Comparison of ENCODE assay signal across 17 cellular contexts in the genomic region with DNA sequence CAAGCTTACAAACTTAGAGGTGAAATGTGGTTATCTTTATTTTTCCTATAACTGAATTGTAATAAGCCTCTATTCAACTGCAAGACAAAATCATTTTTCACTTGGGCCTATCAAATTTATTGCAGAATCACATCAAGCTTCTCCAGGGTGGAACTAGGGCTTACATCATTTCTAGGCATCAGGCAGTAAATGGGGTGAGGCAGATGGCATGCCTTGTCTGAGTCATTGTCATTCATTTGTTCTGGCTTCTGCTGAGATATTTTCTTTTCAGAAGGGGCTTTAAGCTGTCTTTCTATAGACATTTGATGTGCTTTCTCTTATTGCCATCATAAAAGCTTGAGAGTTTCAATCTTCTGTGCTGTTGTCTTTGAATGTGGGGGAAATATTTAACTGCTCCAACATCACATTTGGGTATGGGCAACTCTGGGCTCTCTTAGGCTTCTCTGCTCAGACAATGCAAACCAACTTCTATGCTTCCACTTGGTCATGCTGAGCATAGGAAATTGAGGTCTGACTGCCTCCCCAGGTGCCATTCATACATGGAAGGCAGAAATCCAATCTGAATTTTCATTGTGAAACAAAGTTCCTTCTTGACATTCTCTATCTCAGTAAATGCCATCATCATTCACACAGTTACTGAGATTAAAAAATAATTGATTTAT.
DNase-seq lines count a peak whose midpoint lies in the region; ATAC-seq, FAIRE-seq and TF ChIP-seq lines count a peak whose summit lies in the region.
"Had no signal": no experiment of that assay in that cellular context is flagged by ENCODE, and none has a peak within 500 bp of the region (broad histone marks: within the 10 kb centered on the region; RNA-seq: fewer than 3 reads in every experiment).

No MANE protein-coding gene starts in this region.

- no peak overlapping the region for H3K9ac ChIP-seq in keratinocyte (ENCODE audit: control insufficient read depth, extremely low read depth, insufficient read depth, low read length)

- H3K79me2 ChIP-seq in GM23338 (replicated peaks; ENCODE audit: insufficient read depth), result no peaks in the 10 kb centered on the region
- H3K79me2 ChIP-seq in keratinocyte (ENCODE audit: control insufficient read depth, insufficient read depth, low read length), result no peaks in the 10 kb centered on the region

- H2AFZ ChIP-seq in GM23338, result no peak overlapping the region
- H2AFZ ChIP-seq in keratinocyte (ENCODE audit: control insufficient read depth, low read length), result no peak overlapping the region

- H3K27me3 ChIP-seq in A673 (replicated peaks; ENCODE audit: insufficient read depth, low read depth, low read length, poor library complexity) (no peaks in the 10 kb centered on the region), GM23338 (ENCODE audit: insufficient read depth) (no peaks in the 10 kb centered on the region), bronchial epithelial cell (ENCODE audit: control insufficient read depth, insufficient read depth, low read length) (no peaks in the 10 kb centered on the region), keratinocyte (ENCODE audit: control insufficient read depth, extremely low read depth, insufficient read depth, low read length) (no peaks in the 10 kb centered on the region)

- ATAC-seq in GM23338, result no peak
- no peak for ATAC-seq in activated T-cell treated with anti-CD3 and anti-CD28 coated beads, Interleukin-2, amount 50 U/mL, for 72 hours (replicated peaks in 1 of 2)
- ATAC-seq in HG03460 (IDR thresholded peaks at IDR 0.05; ENCODE audit: unreplicated experiment), result no peak

- no peaks in the 10 kb centered on the region for H3K27me3 Mint-ChIP-seq in GM23338 (ENCODE audit: insufficient read depth, low read depth, poor library complexity)
- no peaks in the 10 kb centered on the region for H3K27me3 Mint-ChIP-seq in activated T-cell treated with anti-CD3 and anti-CD28 coated beads, Interleukin-2, amount 50 U/mL, for 72 hours (ENCODE audit: low read depth)

- intact Hi-C loops in A673 (cut with micrococcal nuclease; ENCODE audit: unreplicated experiment), result no loop called here

- dilution Hi-C loops in keratinocyte (cut with MboI; ENCODE audit: extremely low pct_ligation_motif_present, low sequenced_read_pairs), result no loop called here

- no peak overlapping the region for H3K4me3 ChIP-seq in A673 (ENCODE audit: low read depth, low read length, poor library complexity, severe bottlenecking)
- H3K4me3 ChIP-seq in GM23338, result no peak overlapping the region
- H3K4me3 ChIP-seq in bronchial epithelial cell (ENCODE audit: low read depth, low read length), result no peak overlapping the region
- H3K4me3 ChIP-seq in keratinocyte (ENCODE audit: control insufficient read depth in 2 of 3, extremely low read depth in 1 of 3, insufficient read depth in 2 of 3, low read depth in 1 of 3, low read length in 3 of 3), result no peak overlapping the region

- no peaks in the 10 kb centered on the region for H3K4me1 ChIP-seq in A673 (ENCODE audit: insufficient read depth, low read length, poor library complexity, severe bottlenecking)
- no peaks in the 10 kb centered on the region for H3K4me1 ChIP-seq in GM23338 (ENCODE audit: insufficient read depth)
- no peaks in the 10 kb centered on the region for H3K4me1 ChIP-seq in keratinocyte (ENCODE audit: control insufficient read depth, extremely low read depth, insufficient read depth, low read length)

- no peak overlapping the region; the same call in 1 of the 2 replicates for H3K27ac Mint-ChIP-seq in GM23338
- no peak overlapping the region for H3K27ac Mint-ChIP-seq in activated T-cell treated with anti-CD3 and anti-CD28 coated beads, Interleukin-2, amount 50 U/mL, for 72 hours

- no peak overlapping the region for H3K4me2 ChIP-seq in GM23338
- no peak overlapping the region for H3K4me2 ChIP-seq in keratinocyte (ENCODE audit: control insufficient read depth, extremely low read depth, insufficient read depth, low read depth, low read length)

- no peak overlapping the region for H3K4me3 Mint-ChIP-seq in GM23338
- no peak overlapping the region for H3K4me3 Mint-ChIP-seq in activated T-cell treated with anti-CD3 and anti-CD28 coated beads, Interleukin-2, amount 50 U/mL, for 72 hours

- no peak overlapping the region for H3K27ac ChIP-seq in A673 (ENCODE audit: low read depth, low read length, poor library complexity, severe bottlenecking)
- no peak overlapping the region for H3K27ac ChIP-seq in GM23338 (ENCODE audit: low read depth)
- H3K27ac ChIP-seq in keratinocyte (ENCODE audit: control insufficient read depth, insufficient read depth, low read length), result no peak overlapping the region
- H3K27ac ChIP-seq: C4-2B had no signal

- POLR2A ChIA-PET in A673 (lab: Charles Lee; ENCODE audit: low non-redundant PET), result no interaction called here

- no peaks in the 10 kb centered on the region for H3K36me3 Mint-ChIP-seq in GM23338 (ENCODE audit: low read depth)
- no peaks in the 10 kb centered on the region for H3K36me3 Mint-ChIP-seq in activated T-cell treated with anti-CD3 and anti-CD28 coated beads, Interleukin-2, amount 50 U/mL, for 72 hours (ENCODE audit: insufficient read depth in 2 of 2)

- no peaks in the 10 kb centered on the region for H4K20me1 ChIP-seq in GM23338 (replicated peaks; ENCODE audit: insufficient read depth)
- H4K20me1 ChIP-seq in keratinocyte (ENCODE audit: control insufficient read depth, extremely low read depth, insufficient read depth, low read length), result no peaks in the 10 kb centered on the region

- peaks cover 7% of the 10 kb centered on the region; the same call in 1 of the 2 replicates for H3K9me2 ChIP-seq in GM23338 (ENCODE audit: insufficient read depth)

- no peaks in the 10 kb centered on the region for H3K36me3 ChIP-seq in A673 (ENCODE audit: insufficient read depth, low read length, poor library complexity, severe bottlenecking)
- no peaks in the 10 kb centered on the region for H3K36me3 ChIP-seq in GM23338 (ENCODE audit: insufficient read depth)
- no peaks in the 10 kb centered on the region for H3K36me3 ChIP-seq in bronchial epithelial cell (ENCODE audit: control insufficient read depth, insufficient read depth, low read length)
- H3K36me3 ChIP-seq in keratinocyte (ENCODE audit: control insufficient read depth in 2 of 2, extremely low read depth in 1 of 2, insufficient read depth in 2 of 2, low read length in 2 of 2), result no peaks in the 10 kb centered on the region

- H3K9me1 ChIP-seq in keratinocyte (ENCODE audit: control insufficient read depth, extremely low read depth, insufficient read depth, low read length), result no peaks in the 10 kb centered on the region

- TF ChIP-seq CTCF in A673 (conservative IDR thresholded peaks at IDR 0.05; ENCODE audit: low read depth, low read length), result no peak
- TF ChIP-seq CTCF in GM23338 (conservative IDR thresholded peaks at IDR 0.05; ENCODE audit: low read depth in 2 of 2), result no peak
- TF ChIP-seq CTCF in bronchial epithelial cell (IDR thresholded peaks at IDR 0.05; ENCODE audit: insufficient read depth, low read length, severe bottlenecking), result no peak
- no peak for TF ChIP-seq CTCF in keratinocyte (optimal IDR thresholded peaks at IDR 0.05 in 1 of 3, IDR thresholded peaks at IDR 0.05 in 1 of 3, conservative IDR thresholded peaks at IDR 0.05 in 1 of 3; ENCODE audit: extremely low read depth in 1 of 3, insufficient read depth in 2 of 3, low read length in 3 of 3)

- FAIRE-seq in bronchial epithelial cell (lab: Jason Lieb, UNC) (no peak), keratinocyte (lab: Jason Lieb, UNC) (peak; percentile 51)

- H3K9me3 ChIP-seq in A673 (ENCODE audit: low read depth, low read length, poor library complexity, severe bottlenecking) (no peaks in the 10 kb centered on the region), keratinocyte (ENCODE audit: control insufficient read depth, low read depth, low read length) (no peaks in the 10 kb centered on the region)

- no peaks in the 10 kb centered on the region for H3K9me3 Mint-ChIP-seq in GM23338
- H3K9me3 Mint-ChIP-seq in activated T-cell treated with anti-CD3 and anti-CD28 coated beads, Interleukin-2, amount 50 U/mL, for 72 hours, result peaks cover 0 to 6% of the 10 kb centered on the region in 2 donors

- CTCF ChIA-PET in A673 (lab: Charles Lee), result no interaction called here

- no peaks in the 10 kb centered on the region for H3F3A ChIP-seq in GM23338 (replicated peaks; ENCODE audit: low read depth)

- no TSS peak for BruUV-seq in A673 (replicated peaks; lab: Mats Ljungman, UMichigan)

- peaks cover 10% of the 10 kb centered on the region; the same call in 2 of the 3 replicates for H3K4me1 Mint-ChIP-seq in GM23338
- H3K4me1 Mint-ChIP-seq in activated T-cell treated with anti-CD3 and anti-CD28 coated beads, Interleukin-2, amount 50 U/mL, for 72 hours (ENCODE audit: low read depth), result no peaks in the 10 kb centered on the region

- DNase-seq in A673 (ENCODE audit: low spot score), result peak; percentile 52
- DNase-seq in GM23338 (ENCODE audit: low spot score), result no peak
- peak; percentile 74 for DNase-seq in bronchial epithelial cell (ENCODE audit: low read depth)
- DNase-seq in keratinocyte (ENCODE audit: low read depth, low spot score), result no peak
- no peak for DNase-seq in activated CD8-positive, alpha-beta memory T cell treated with anti-CD3 and anti-CD28 coated beads, Interleukin-2, amount 50 U/mL, for 4 hours
- DNase-seq in activated T-cell treated with anti-CD3 and anti-CD28 coated beads, Interleukin-2, amount 50 U/mL, for 72 hours, result no peak
- DNase-seq in SW 1271 (lab: John Stamatoyannopoulos, UW), result no peak
- DNase-seq: MM.1S; NCI-H1105 treated with DMSO at 0.1 percent for 48 hours; NCI-H1694 treated with DMSO at 0.1 percent for 48 hours; NCI-H345; NCI-H69; NK-92 treated with Interleukin-12 subunit alpha and Interleukin-12 subunit beta, amount 100 ng/mL, for 24 hours; OCI-M1; RPMI8226 had no signal

Comparison
In these comparisons a context has a peak if more than half of its experiments do, and no peak if none do; other contexts are left out.
1. DNase-seq: peak in A673 (single experiment) and bronchial epithelial cell (single experiment); none in GM23338 (single experiment), keratinocyte (single experiment), activated CD8-positive, alpha-beta memory T cell treated with anti-CD3 and anti-CD28 coated beads, Interleukin-2, amount 50 U/mL, for 4 hours (single experiment), activated T-cell treated with anti-CD3 and anti-CD28 coated beads, Interleukin-2, amount 50 U/mL, for 72 hours (0 of 2) and SW 1271 (0 of 2).